In the genomic region with DNA sequence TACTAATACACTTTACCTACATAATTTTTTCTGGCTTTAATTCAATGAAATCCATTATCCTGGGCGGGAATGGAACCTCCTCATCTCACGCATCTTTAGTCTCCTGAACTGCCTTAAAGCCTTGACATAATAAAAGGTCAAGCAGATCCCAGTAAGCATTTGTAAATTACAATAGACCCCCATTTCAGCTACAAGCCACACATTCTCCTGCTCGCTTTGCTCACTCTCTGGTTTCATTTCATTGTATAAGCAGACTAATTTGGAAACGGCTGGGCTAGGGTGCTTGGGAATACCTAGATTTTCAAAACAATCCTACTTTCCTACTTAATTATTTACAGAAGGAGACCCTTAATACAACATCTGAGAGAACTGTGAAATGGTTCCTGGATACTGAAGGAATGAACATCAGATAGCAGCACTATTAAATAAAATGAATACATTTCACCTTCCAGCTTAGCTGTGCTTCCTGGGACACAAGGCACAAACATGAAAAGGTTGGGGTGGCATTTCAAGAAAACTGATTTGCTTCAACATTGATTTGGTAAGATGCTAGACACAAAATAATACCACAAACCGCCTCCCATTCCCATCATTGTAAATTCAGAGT, we compare ENCODE assay signal across 1 cellular context.
TF ChIP-seq lines count a peak whose summit lies in the region.

No MANE protein-coding gene starts in this region.

TF ChIP-seq in H1, 55 proteins besides CTCF, POLR2A, EP300 and RAD21:
- TF ChIP-seq EZH2 (IDR thresholded peaks at IDR 0.05; ENCODE audit: low read depth, low read length, severe bottlenecking) (no peak), KDM1A (IDR thresholded peaks at IDR 0.05; ENCODE audit: borderline replicate concordance, low read length) (no peak), RNF2 (IDR thresholded peaks at IDR 0.05; ENCODE audit: borderline replicate concordance, low read depth, low read length, missing control alignments, poor library complexity, severe bottlenecking) (no peak), NRF1 (IDR thresholded peaks at IDR 0.05; ENCODE audit: low read depth, low read length) (no peak)
- TF ChIP-seq, protein P1, sequence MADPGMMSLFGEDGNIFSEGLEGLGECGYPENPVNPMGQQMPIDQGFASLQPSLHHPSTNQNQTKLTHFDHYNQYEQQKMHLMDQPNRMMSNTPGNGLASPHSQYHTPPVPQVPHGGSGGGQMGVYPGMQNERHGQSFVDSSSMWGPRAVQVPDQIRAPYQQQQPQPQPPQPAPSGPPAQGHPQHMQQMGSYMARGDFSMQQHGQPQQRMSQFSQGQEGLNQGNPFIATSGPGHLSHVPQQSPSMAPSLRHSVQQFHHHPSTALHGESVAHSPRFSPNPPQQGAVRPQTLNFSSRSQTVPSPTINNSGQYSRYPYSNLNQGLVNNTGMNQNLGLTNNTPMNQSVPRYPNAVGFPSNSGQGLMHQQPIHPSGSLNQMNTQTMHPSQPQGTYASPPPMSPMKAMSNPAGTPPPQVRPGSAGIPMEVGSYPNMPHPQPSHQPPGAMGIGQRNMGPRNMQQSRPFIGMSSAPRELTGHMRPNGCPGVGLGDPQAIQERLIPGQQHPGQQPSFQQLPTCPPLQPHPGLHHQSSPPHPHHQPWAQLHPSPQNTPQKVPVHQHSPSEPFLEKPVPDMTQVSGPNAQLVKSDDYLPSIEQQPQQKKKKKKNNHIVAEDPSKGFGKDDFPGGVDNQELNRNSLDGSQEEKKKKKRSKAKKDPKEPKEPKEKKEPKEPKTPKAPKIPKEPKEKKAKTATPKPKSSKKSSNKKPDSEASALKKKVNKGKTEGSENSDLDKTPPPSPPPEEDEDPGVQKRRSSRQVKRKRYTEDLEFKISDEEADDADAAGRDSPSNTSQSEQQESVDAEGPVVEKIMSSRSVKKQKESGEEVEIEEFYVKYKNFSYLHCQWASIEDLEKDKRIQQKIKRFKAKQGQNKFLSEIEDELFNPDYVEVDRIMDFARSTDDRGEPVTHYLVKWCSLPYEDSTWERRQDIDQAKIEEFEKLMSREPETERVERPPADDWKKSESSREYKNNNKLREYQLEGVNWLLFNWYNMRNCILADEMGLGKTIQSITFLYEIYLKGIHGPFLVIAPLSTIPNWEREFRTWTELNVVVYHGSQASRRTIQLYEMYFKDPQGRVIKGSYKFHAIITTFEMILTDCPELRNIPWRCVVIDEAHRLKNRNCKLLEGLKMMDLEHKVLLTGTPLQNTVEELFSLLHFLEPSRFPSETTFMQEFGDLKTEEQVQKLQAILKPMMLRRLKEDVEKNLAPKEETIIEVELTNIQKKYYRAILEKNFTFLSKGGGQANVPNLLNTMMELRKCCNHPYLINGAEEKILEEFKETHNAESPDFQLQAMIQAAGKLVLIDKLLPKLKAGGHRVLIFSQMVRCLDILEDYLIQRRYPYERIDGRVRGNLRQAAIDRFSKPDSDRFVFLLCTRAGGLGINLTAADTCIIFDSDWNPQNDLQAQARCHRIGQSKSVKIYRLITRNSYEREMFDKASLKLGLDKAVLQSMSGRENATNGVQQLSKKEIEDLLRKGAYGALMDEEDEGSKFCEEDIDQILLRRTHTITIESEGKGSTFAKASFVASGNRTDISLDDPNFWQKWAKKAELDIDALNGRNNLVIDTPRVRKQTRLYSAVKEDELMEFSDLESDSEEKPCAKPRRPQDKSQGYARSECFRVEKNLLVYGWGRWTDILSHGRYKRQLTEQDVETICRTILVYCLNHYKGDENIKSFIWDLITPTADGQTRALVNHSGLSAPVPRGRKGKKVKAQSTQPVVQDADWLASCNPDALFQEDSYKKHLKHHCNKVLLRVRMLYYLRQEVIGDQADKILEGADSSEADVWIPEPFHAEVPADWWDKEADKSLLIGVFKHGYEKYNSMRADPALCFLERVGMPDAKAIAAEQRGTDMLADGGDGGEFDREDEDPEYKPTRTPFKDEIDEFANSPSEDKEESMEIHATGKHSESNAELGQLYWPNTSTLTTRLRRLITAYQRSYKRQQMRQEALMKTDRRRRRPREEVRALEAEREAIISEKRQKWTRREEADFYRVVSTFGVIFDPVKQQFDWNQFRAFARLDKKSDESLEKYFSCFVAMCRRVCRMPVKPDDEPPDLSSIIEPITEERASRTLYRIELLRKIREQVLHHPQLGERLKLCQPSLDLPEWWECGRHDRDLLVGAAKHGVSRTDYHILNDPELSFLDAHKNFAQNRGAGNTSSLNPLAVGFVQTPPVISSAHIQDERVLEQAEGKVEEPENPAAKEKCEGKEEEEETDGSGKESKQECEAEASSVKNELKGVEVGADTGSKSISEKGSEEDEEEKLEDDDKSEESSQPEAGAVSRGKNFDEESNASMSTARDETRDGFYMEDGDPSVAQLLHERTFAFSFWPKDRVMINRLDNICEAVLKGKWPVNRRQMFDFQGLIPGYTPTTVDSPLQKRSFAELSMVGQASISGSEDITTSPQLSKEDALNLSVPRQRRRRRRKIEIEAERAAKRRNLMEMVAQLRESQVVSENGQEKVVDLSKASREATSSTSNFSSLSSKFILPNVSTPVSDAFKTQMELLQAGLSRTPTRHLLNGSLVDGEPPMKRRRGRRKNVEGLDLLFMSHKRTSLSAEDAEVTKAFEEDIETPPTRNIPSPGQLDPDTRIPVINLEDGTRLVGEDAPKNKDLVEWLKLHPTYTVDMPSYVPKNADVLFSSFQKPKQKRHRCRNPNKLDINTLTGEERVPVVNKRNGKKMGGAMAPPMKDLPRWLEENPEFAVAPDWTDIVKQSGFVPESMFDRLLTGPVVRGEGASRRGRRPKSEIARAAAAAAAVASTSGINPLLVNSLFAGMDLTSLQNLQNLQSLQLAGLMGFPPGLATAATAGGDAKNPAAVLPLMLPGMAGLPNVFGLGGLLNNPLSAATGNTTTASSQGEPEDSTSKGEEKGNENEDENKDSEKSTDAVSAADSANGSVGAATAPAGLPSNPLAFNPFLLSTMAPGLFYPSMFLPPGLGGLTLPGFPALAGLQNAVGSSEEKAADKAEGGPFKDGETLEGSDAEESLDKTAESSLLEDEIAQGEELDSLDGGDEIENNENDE (IDR thresholded peaks at IDR 0.05; ENCODE audit: insufficient replicate concordance, low read length) = no peak
